In genomic region chr1:21631590-21631943, GRCh38 we compare ENCODE assay signal across 1 cellular context. TPM values are rescaled to one million over a fixed set of nuclear protein-coding genes. Genes with fewer than 3 reads are reported as not detected.
"Had no signal": no experiment of that assay in that cellular context is flagged by ENCODE, and none has a peak within 500 bp of the region (broad histone marks: within the 10 kb centered on the region; RNA-seq: fewer than 3 reads in every experiment).

No MANE protein-coding gene starts in this region.

RNA-seq across cellular contexts. Expression of gene RAP1GAP, which starts 37.6 kb away (rescaled TPM):
- polyA plus RNA-seq: naive thymus-derived CD4-positive, alpha-beta T cell had no signal
